Comparison of ENCODE assay signal across 13 cellular contexts in the genomic region with DNA sequence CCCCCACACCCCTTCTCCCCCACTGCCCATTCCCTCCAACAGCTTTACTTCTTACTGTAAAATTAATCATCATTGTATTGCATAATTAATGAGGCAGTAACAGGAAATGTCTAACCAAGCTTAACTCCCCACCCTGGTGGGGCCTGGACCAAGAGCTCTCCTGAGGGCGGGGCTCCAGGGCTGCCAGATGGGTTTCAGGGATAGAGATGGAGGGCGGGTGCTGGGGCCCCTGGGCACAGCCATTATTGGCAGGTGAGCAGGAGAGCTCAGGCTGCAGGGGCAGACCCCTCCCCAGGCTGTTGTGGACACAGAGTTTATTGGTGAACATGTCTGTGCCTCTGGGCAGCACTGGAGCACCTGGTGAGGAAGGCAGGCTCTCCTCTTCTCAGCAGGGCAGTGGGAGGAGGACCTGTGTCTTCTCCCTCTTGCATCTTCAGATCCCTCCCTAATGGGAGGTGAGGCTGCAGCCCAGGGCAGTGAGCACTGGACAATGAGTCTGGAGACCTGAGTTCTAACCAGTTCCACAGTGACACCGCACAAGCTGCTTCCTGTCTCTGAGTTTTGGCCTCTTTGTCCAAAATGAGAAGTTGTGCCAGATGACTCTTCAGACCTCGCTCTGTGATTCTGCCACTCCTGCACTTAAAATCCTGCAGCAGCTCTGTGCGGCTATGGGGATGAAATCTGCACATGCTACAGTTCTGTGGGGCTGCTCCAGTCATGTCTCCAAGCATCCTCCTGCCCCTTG.
"Had no signal": no experiment of that assay in that cellular context is flagged by ENCODE, and none has a peak within 500 bp of the region (broad histone marks: within the 10 kb centered on the region; RNA-seq: fewer than 3 reads in every experiment).

No MANE protein-coding gene starts in this region.

- H3K4me1 Mint-ChIP-seq: activated CD4-positive, alpha-beta T cell treated with anti-CD3 and anti-CD28 coated beads, Interleukin-2, amount 10 ng/mL, durations not matched to agents 7 days and 5 days had no signal

- H3K4me1 ChIP-seq: gastroesophageal sphincter, stomach had no signal

- H3K4me3 Mint-ChIP-seq: activated CD4-positive, alpha-beta T cell treated with anti-CD3 and anti-CD28 coated beads, Interleukin-2, amount 10 ng/mL, durations not matched to agents 7 days and 5 days; neural crest cell had no signal

- H3K36me3 ChIP-seq: gastroesophageal sphincter, ovary, stomach, thoracic aorta had no signal

- H3K27ac Mint-ChIP-seq: activated CD4-positive, alpha-beta T cell treated with anti-CD3 and anti-CD28 coated beads, Interleukin-2, amount 10 ng/mL, durations not matched to agents 7 days and 5 days had no signal

- H3K9me3 Mint-ChIP-seq: activated CD4-positive, alpha-beta T cell treated with anti-CD3 and anti-CD28 coated beads, Interleukin-2, amount 10 ng/mL, durations not matched to agents 7 days and 5 days; neural crest cell had no signal

- H3K27me3 Mint-ChIP-seq: activated CD4-positive, alpha-beta T cell treated with anti-CD3 and anti-CD28 coated beads, Interleukin-2, amount 10 ng/mL, durations not matched to agents 7 days and 5 days had no signal

- H3K4me3 ChIP-seq: gastroesophageal sphincter, ovary, stomach, thoracic aorta had no signal

- ATAC-seq: gastroesophageal sphincter had no signal

- H3K27ac ChIP-seq: gastroesophageal sphincter, ovary, stomach, thoracic aorta had no signal

- DNase-seq: activated CD4-positive, alpha-beta T cell treated with anti-CD3 and anti-CD28 coated beads, Interleukin-2, amount 10 ng/mL, durations not matched to agents 7 days and 5 days; activated CD4-positive, CD25-positive, alpha-beta regulatory T cell; activated CD8-positive, alpha-beta memory T cell treated with anti-CD3 and anti-CD28 coated beads for 24 hours; activated naive CD4-positive, alpha-beta T cell treated with Interleukin-2 at 50 U/mL for 16 hours; central memory CD4-positive, alpha-beta T cell; cortex of kidney; ovary; stimulated activated CD4-positive, alpha-beta T cell treated with anti-CD3 and anti-CD28 coated beads, Interleukin-4, amount 100 ng/mL, for 1 hour; stimulated activated CD8-positive, alpha-beta memory T cell treated with anti-CD3 and anti-CD28 coated beads, Interleukin-4, amount 100 ng/mL, for 48 hours; stomach had no signal

- H3K9me3 ChIP-seq: gastroesophageal sphincter, ovary, stomach, thoracic aorta had no signal

- H3K27me3 ChIP-seq: ovary had no signal
